ENCODE assay signal across 8 cellular contexts in genomic region chr6:46990818-46991510, GRCh38. TPM values are rescaled to one million over a fixed set of nuclear protein-coding genes. Genes with fewer than 3 reads are reported as not detected.
DNase-seq lines count a peak whose midpoint lies in the region; ATAC-seq and TF ChIP-seq lines count a peak whose summit lies in the region.
"Not testable (repeated sequence)": the region's sequence is repeated elsewhere in the genome, so short reads cannot be mapped to it uniquely, and the experiment has no call there.

No MANE protein-coding gene starts in this region.

- in situ Hi-C loops in gastrocnemius medialis (cut with MboI; ENCODE audit: low sequenced_read_pairs in 4 of 4): not testable (repeated sequence)

- H3K4me1 ChIP-seq in adipocyte (ENCODE audit: control insufficient read depth, insufficient read depth, low read length): not testable (repeated sequence)
- H3K4me1 ChIP-seq in left lung (peaks cover 16 to 25% of the 10 kb centered on the region in 2 donors), gastrocnemius medialis (peaks cover 4 to 15% of the 10 kb centered on the region in 2 donors)

- H3K36me3 ChIP-seq in adipocyte (ENCODE audit: control insufficient read depth, insufficient read depth, low read length, severe bottlenecking); left lung; gastrocnemius medialis: not testable (repeated sequence)

- not testable (repeated sequence) for H3K27me3 ChIP-seq in adipocyte (replicated peaks; ENCODE audit: control insufficient read depth, insufficient read depth, low read length); left lung; gastrocnemius medialis

- intact Hi-C loops in left lung (cut with DNase I): not testable (repeated sequence)
- intact Hi-C loops in gastrocnemius medialis (cut with DNase I; ENCODE audit: low total_unique reads): loop anchor here (1.0 kb wide), 1 partner anchor 142 kb away; no protein-coding TSS in a partner anchor

- not testable (repeated sequence) for H3K9ac ChIP-seq in adipocyte (ENCODE audit: low read length)

- not testable (repeated sequence) for H3K4me3 ChIP-seq in adipocyte (ENCODE audit: low read length); left lung; gastrocnemius medialis

- peak; percentile 43 for TF ChIP-seq CTCF in GM12873 (IDR thresholded peaks at IDR 0.05; ENCODE audit: insufficient read depth, low read depth, low read length, missing control alignments)
- TF ChIP-seq CTCF in left lung (IDR thresholded peaks at IDR 0.05): peak; percentile 62 to 66
- TF ChIP-seq CTCF in gastrocnemius medialis (IDR thresholded peaks at IDR 0.05 in 4 of 5, conservative IDR thresholded peaks at IDR 0.05 in 1 of 5): peak; percentile 38 to 61 (median 55)

- peak overlapping the region; percentile 44 to 72 for H3K27ac ChIP-seq in left lung
- H3K27ac ChIP-seq in gastrocnemius medialis: peak overlapping the region in 3 of 4 donors; percentile 45 to 52 (median 50)

- peak; percentile 41 for DNase-seq in AG20443 (ENCODE audit: low spot score)
- peak; percentile 30 for DNase-seq in NCI-H1092 (lab: John Stamatoyannopoulos, UW)
- peak; percentile 62 for DNase-seq in NOMO-1 treated with DMSO at 0.1 percent for 48 hours (lab: John Stamatoyannopoulos, UW; ENCODE audit: unreplicated experiment)
- DNase-seq in adipocyte (ENCODE audit: low read depth): peak; percentile 30
- peak; percentile 47 for DNase-seq in fibroblast of peridontal ligament (ENCODE audit: extremely low read depth)
- not testable (repeated sequence) for DNase-seq in left lung, gastrocnemius medialis

- not testable (repeated sequence) for H3K9me3 ChIP-seq in adipocyte (ENCODE audit: control insufficient read depth, low read length); left lung; gastrocnemius medialis

- not testable (repeated sequence) for TF ChIP-seq POLR2A in gastrocnemius medialis (IDR thresholded peaks at IDR 0.05)

- ATAC-seq in left lung: peak; percentile 89
- peak; percentile 75 for ATAC-seq in gastrocnemius medialis

RNA-seq across cellular contexts. Expression of gene ADGRF1, which starts 51.2 kb away (rescaled TPM):
- total RNA-seq in left lung: 10 to 100 TPM; 29.6 to 30.0 TPM
- total RNA-seq in gastrocnemius medialis: not detected

Comparison
In these comparisons a context has a peak if more than half of its experiments do, and no peak if none do; other contexts are left out.
1. RNA of gene ADGRF1, which starts 51.2 kb away (total RNA-seq): 29.6 to 30.0 TPM in left lung; not detected in gastrocnemius medialis; every median in the first group is over 10 times any median in the second.
2. Peak in every context shown above with its lines, with median percentiles within 50 percentile points of each other: CTCF ChIP-seq.